ENCODE assay signal across 22 cellular contexts in genomic region chr10:21141946-21142345, GRCh38.
DNase-seq lines count a peak whose midpoint lies in the region; ATAC-seq and TF ChIP-seq lines count a peak whose summit lies in the region.
"Had no signal": no experiment of that assay in that cellular context is flagged by ENCODE, and none has a peak within 500 bp of the region (broad histone marks: within the 10 kb centered on the region; RNA-seq: fewer than 3 reads in every experiment).

No MANE protein-coding gene starts in this region.

- H3K36me3 Mint-ChIP-seq in WTC11, result no peaks in the 10 kb centered on the region
- peaks cover 5% of the 10 kb centered on the region for H3K36me3 Mint-ChIP-seq in endodermal cell (ENCODE audit: low read depth)
- peaks cover 4% of the 10 kb centered on the region for H3K36me3 Mint-ChIP-seq in neural progenitor cell
- H3K36me3 Mint-ChIP-seq: CD8-positive, alpha-beta T cell had no signal

- H3K9me3 ChIP-seq in endodermal cell (ENCODE audit: control insufficient read depth, low read length), result no peaks in the 10 kb centered on the region
- no peaks in the 10 kb centered on the region for H3K9me3 ChIP-seq in neural progenitor cell (ENCODE audit: low read depth)
- H3K9me3 ChIP-seq: BLaER1 treated with 17β-estradiol and CSF1 and Interleukin-3, amounts not matched to agents 10 nM and 100 nM; SJCRH30 had no signal

- H3K4me3 ChIP-seq in endodermal cell (ENCODE audit: low read length) (no peak overlapping the region), neural progenitor cell (no peak overlapping the region)
- H3K4me3 ChIP-seq: BLaER1 treated with 17β-estradiol and CSF1 and Interleukin-3, amounts not matched to agents 10 nM and 100 nM; PC-9; SJCRH30 had no signal

- no peaks in the 10 kb centered on the region for H4K20me1 ChIP-seq in neural progenitor cell (ENCODE audit: low read depth)
- H4K20me1 ChIP-seq: BLaER1 treated with 17β-estradiol and CSF1 and Interleukin-3, amounts not matched to agents 10 nM and 100 nM had no signal

- peaks cover 20% of the 10 kb centered on the region for H3F3A ChIP-seq in neural progenitor cell (ENCODE audit: low read depth)

- H3K4me1 Mint-ChIP-seq in WTC11 (peaks cover 16% of the 10 kb centered on the region), endodermal cell (peaks cover 7% of the 10 kb centered on the region), neural progenitor cell (peaks cover 35% of the 10 kb centered on the region)

- no peak for TF ChIP-seq CTCF in WTC11 (IDR thresholded peaks at IDR 0.05)
- no peak for TF ChIP-seq CTCF in endodermal cell (conservative IDR thresholded peaks at IDR 0.05)
- TF ChIP-seq CTCF in neural progenitor cell (IDR thresholded peaks at IDR 0.05), result no peak

- 80 to 86% methylated on average over 1 of the region's 1 CpG for WGBS in endodermal cell (ENCODE audit: insufficient coverage in 1 of 2, insufficient read length in 1 of 2), 2 experiments

- POLR2A ChIA-PET in WTC11 (lab: Charles Lee), result no interaction called here

- H3K27ac Mint-ChIP-seq in WTC11 (no peak overlapping the region), endodermal cell (peak overlapping the region; percentile 22), neural progenitor cell (peak overlapping the region; percentile 50)
- H3K27ac Mint-ChIP-seq: CD8-positive, alpha-beta T cell had no signal

- H3K27me3 ChIP-seq in endodermal cell (ENCODE audit: control insufficient read depth, insufficient read depth, low read length, poor library complexity, severe bottlenecking) (no peaks in the 10 kb centered on the region), neural progenitor cell (no peaks in the 10 kb centered on the region)
- H3K27me3 ChIP-seq: BLaER1 treated with 17β-estradiol and CSF1 and Interleukin-3, amounts not matched to agents 10 nM and 100 nM; SJCRH30 had no signal

- H3K79me2 ChIP-seq in neural progenitor cell (ENCODE audit: low read depth), result peaks cover 74% of the 10 kb centered on the region

- H3K4me2 ChIP-seq in neural progenitor cell, result no peak overlapping the region
- H3K4me2 ChIP-seq: BLaER1 treated with 17β-estradiol and CSF1 and Interleukin-3, amounts not matched to agents 10 nM and 100 nM; PC-9 had no signal

- H3K27ac ChIP-seq in endodermal cell (ENCODE audit: low read depth, low read length) (no peak overlapping the region), neural progenitor cell (no peak overlapping the region)
- H3K27ac ChIP-seq: BLaER1 treated with 17β-estradiol and CSF1 and Interleukin-3, amounts not matched to agents 10 nM and 100 nM; PC-9; SJCRH30 had no signal

- H3K27me3 Mint-ChIP-seq in WTC11 (ENCODE audit: low read depth) (no peaks in the 10 kb centered on the region), endodermal cell (ENCODE audit: insufficient read depth) (no peaks in the 10 kb centered on the region), neural progenitor cell (ENCODE audit: insufficient read depth, low read depth) (peaks cover 3% of the 10 kb centered on the region)

- no peak overlapping the region for H2AFZ ChIP-seq in neural progenitor cell (replicated peaks)
- H2AFZ ChIP-seq: PC-9 had no signal

- H3K4me3 Mint-ChIP-seq in WTC11 (no peak overlapping the region), endodermal cell (no peak overlapping the region), neural progenitor cell (no peak overlapping the region)
- H3K4me3 Mint-ChIP-seq: CD8-positive, alpha-beta T cell had no signal

- DNase-seq in COLO829 (ENCODE audit: low spot score) (peak; percentile 35), WTC11 (ENCODE audit: low spot score) (no peak), endodermal cell (no peak), neural progenitor cell (ENCODE audit: low spot score) (peak; percentile 21), HuH-7.5 (ENCODE audit: low spot score) (no peak), CD1c-positive myeloid dendritic cell (ENCODE audit: extremely low spot score) (no peak)
- DNase-seq: AML-193; CD8-positive, alpha-beta T cell; DMS79 treated with DMSO at 0.1 percent for 48 hours; GF-D8; Kasumi-1; NCI-H1092 treated with DMSO at 0.1 percent for 48 hours; NCI-H1436; NCI-H1930; NCI-H446 treated with DMSO at 0.1 percent for 48 hours; NCI-H526; PC-9 had no signal

- no peaks in the 10 kb centered on the region for H3K4me1 ChIP-seq in endodermal cell (ENCODE audit: control insufficient read depth, insufficient read depth, low read length)
- peaks cover 34% of the 10 kb centered on the region for H3K4me1 ChIP-seq in neural progenitor cell
- H3K4me1 ChIP-seq: BLaER1 treated with 17β-estradiol and CSF1 and Interleukin-3, amounts not matched to agents 10 nM and 100 nM; SJCRH30 had no signal

- CTCF ChIA-PET in WTC11 (lab: Charles Lee), result no interaction called here

- no peaks in the 10 kb centered on the region for H3K9me3 Mint-ChIP-seq in WTC11
- H3K9me3 Mint-ChIP-seq in endodermal cell, result no peaks in the 10 kb centered on the region
- H3K9me3 Mint-ChIP-seq in neural progenitor cell, result peaks cover 4% of the 10 kb centered on the region
- H3K9me3 Mint-ChIP-seq: CD8-positive, alpha-beta T cell had no signal

- no peaks in the 10 kb centered on the region for H3K36me3 ChIP-seq in endodermal cell (ENCODE audit: control insufficient read depth, insufficient read depth, low read length)
- no peaks in the 10 kb centered on the region for H3K36me3 ChIP-seq in neural progenitor cell
- H3K36me3 ChIP-seq: BLaER1 treated with 17β-estradiol and CSF1 and Interleukin-3, amounts not matched to agents 10 nM and 100 nM; SJCRH30 had no signal

- ATAC-seq in WTC11, result peak; percentile 17; the same call in 1 of the 2 replicates
- no peak for ATAC-seq in HG03135 (IDR thresholded peaks at IDR 0.05; ENCODE audit: unreplicated experiment)
- ATAC-seq: CD8-positive, alpha-beta T cell; HCT116; Right ventricle myocardium inferior had no signal

- H3K9ac ChIP-seq in endodermal cell (ENCODE audit: extremely low read depth, low read length, poor library complexity, severe bottlenecking), result no peak overlapping the region
- H3K9ac ChIP-seq in neural progenitor cell, result no peak overlapping the region
- H3K9ac ChIP-seq: BLaER1 treated with 17β-estradiol and CSF1 and Interleukin-3, amounts not matched to agents 10 nM and 100 nM had no signal

TF ChIP-seq in WTC11, 78 proteins besides CTCF, POLR2A, EP300 and RAD21 (continues in another document):
- TF ChIP-seq, protein P1, sequence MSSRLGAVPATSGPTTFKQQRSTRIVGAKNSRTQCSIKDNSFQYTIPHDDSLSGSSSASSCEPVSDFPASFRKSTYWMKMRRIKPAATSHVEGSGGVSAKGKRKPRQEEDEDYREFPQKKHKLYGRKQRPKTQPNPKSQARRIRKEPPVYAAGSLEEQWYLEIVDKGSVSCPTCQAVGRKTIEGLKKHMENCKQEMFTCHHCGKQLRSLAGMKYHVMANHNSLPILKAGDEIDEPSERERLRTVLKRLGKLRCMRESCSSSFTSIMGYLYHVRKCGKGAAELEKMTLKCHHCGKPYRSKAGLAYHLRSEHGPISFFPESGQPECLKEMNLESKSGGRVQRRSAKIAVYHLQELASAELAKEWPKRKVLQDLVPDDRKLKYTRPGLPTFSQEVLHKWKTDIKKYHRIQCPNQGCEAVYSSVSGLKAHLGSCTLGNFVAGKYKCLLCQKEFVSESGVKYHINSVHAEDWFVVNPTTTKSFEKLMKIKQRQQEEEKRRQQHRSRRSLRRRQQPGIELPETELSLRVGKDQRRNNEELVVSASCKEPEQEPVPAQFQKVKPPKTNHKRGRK (CRISPR knock-in tag; IDR thresholded peaks at IDR 0.05; ENCODE audit: borderline replicate concordance), result no peak
- TF ChIP-seq, protein P2, sequence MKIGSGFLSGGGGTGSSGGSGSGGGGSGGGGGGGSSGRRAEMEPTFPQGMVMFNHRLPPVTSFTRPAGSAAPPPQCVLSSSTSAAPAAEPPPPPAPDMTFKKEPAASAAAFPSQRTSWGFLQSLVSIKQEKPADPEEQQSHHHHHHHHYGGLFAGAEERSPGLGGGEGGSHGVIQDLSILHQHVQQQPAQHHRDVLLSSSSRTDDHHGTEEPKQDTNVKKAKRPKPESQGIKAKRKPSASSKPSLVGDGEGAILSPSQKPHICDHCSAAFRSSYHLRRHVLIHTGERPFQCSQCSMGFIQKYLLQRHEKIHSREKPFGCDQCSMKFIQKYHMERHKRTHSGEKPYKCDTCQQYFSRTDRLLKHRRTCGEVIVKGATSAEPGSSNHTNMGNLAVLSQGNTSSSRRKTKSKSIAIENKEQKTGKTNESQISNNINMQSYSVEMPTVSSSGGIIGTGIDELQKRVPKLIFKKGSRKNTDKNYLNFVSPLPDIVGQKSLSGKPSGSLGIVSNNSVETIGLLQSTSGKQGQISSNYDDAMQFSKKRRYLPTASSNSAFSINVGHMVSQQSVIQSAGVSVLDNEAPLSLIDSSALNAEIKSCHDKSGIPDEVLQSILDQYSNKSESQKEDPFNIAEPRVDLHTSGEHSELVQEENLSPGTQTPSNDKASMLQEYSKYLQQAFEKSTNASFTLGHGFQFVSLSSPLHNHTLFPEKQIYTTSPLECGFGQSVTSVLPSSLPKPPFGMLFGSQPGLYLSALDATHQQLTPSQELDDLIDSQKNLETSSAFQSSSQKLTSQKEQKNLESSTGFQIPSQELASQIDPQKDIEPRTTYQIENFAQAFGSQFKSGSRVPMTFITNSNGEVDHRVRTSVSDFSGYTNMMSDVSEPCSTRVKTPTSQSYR (CRISPR knock-in tag; IDR thresholded peaks at IDR 0.05), result no peak
- TF ChIP-seq, protein P3, sequence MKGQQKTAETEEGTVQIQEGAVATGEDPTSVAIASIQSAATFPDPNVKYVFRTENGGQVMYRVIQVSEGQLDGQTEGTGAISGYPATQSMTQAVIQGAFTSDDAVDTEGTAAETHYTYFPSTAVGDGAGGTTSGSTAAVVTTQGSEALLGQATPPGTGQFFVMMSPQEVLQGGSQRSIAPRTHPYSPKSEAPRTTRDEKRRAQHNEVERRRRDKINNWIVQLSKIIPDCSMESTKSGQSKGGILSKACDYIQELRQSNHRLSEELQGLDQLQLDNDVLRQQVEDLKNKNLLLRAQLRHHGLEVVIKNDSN (CRISPR knock-in tag; IDR thresholded peaks at IDR 0.05), result no peak
- TF ChIP-seq FOXK1 (CRISPR knock-in tag; IDR thresholded peaks at IDR 0.05) (no peak), MYBL2 (CRISPR knock-in tag; IDR thresholded peaks at IDR 0.05) (no peak), SMAD3 (CRISPR knock-in tag; IDR thresholded peaks at IDR 0.05; ENCODE audit: borderline replicate concordance) (no peak), MLX (CRISPR knock-in tag; IDR thresholded peaks at IDR 0.05) (no peak), RELA (CRISPR knock-in tag; IDR thresholded peaks at IDR 0.05; ENCODE audit: borderline replicate concordance) (no peak), KAT7 (CRISPR knock-in tag; IDR thresholded peaks at IDR 0.05; ENCODE audit: borderline replicate concordance) (no peak)

Comparison
In these comparisons a context has a peak if more than half of its experiments do, and no peak if none do; other contexts are left out.
1. DNase-seq: peak in COLO829 (single experiment) and neural progenitor cell (single experiment); none in WTC11 (single experiment), endodermal cell (single experiment), HuH-7.5 (single experiment) and CD1c-positive myeloid dendritic cell (single experiment).